In the genomic region with DNA sequence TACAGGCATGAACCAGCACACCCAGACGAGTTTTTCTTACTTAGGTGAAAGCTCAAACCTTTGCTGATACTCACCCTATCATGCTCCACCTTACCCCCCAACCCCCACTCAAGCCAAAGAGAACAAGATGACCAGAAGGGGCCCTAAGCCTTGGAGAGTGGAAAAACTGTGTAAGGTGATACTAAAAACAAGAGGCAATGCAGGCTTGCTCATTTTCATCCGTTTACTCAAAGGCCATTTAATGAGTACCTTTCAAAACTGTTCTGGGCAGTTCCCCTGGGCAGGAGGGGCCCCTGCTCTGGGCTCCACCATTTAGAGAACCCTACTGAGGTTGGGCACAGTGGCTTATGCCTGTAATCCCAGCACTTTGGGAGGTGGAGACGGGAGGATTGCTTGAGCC, we compare ENCODE assay signal across 25 cellular contexts. TPM values are rescaled to one million over a fixed set of nuclear protein-coding genes. Genes with fewer than 3 reads are reported as not detected.
"Had no signal": no experiment of that assay in that cellular context is flagged by ENCODE, and none has a peak within 500 bp of the region (broad histone marks: within the 10 kb centered on the region; RNA-seq: fewer than 3 reads in every experiment).

No MANE protein-coding gene starts in this region.

- H3K27ac Mint-ChIP-seq: activated CD4-positive, alpha-beta T cell treated with anti-CD3 and anti-CD28 coated beads, Interleukin-2, amount 10 ng/mL, durations not matched to agents 7 days and 5 days; activated CD8-positive, alpha-beta memory T cell treated with anti-CD3 and anti-CD28 coated beads, Interleukin-2, amount 10 ng/mL, durations not matched to agents 7 days and 5 days; activated CD8-positive, alpha-beta T cell treated with anti-CD3 and anti-CD28 coated beads for 36 hours; activated naive CD4-positive, alpha-beta T cell treated with anti-CD3 and anti-CD28 coated beads, Interleukin-2, amount 50 U/mL, for 24 hours; activated T-helper 1 cell treated with anti-CD3 and anti-CD28 coated beads, Interleukin-12 subunit alpha, Interleukin-12 subunit beta, Interleukin-2, Interleukin-4 antibody, amounts not matched to agents 30 ng/mL and 10 ng/mL and 1 ng/mL, durations not matched to agents 14 hours and 24 hours and 36 hours; stimulated activated memory B cell treated with anti-CD40 and anti-IgM and Interleukin-4, amounts not matched to agents 10 μg/mL and 1 μg/mL and 100 μg/mL, for 72 hours; T-cell; T-helper 2 cell treated with Interferon-gamma antibody and Interleukin-4, amounts not matched to agents 5 μg/mL and 100 μg/mL, for 36 hours; type B pancreatic cell had no signal

- H3K9me3 Mint-ChIP-seq: activated CD4-positive, alpha-beta T cell treated with anti-CD3 and anti-CD28 coated beads, Interleukin-2, amount 10 ng/mL, durations not matched to agents 7 days and 5 days; activated CD8-positive, alpha-beta T cell treated with anti-CD3 and anti-CD28 coated beads for 36 hours; activated naive CD4-positive, alpha-beta T cell treated with anti-CD3 and anti-CD28 coated beads, Interleukin-2, amount 50 U/mL, for 24 hours; activated T-helper 1 cell treated with anti-CD3 and anti-CD28 coated beads, Interleukin-12 subunit alpha, Interleukin-12 subunit beta, Interleukin-2, Interleukin-4 antibody, amounts not matched to agents 30 ng/mL and 10 ng/mL and 1 ng/mL, durations not matched to agents 14 hours and 24 hours and 36 hours; brain; stimulated activated memory B cell treated with anti-CD40 and anti-IgM and Interleukin-4, amounts not matched to agents 10 μg/mL and 1 μg/mL and 100 μg/mL, for 72 hours; T-cell; T-helper 2 cell treated with Interferon-gamma antibody and Interleukin-4, amounts not matched to agents 5 μg/mL and 100 μg/mL, for 36 hours; type B pancreatic cell had no signal

- H3K4me3 ChIP-seq: gastroesophageal sphincter, psoas muscle, stomach, vagina had no signal

- ATAC-seq: activated CD8-positive, alpha-beta memory T cell treated with anti-CD3 and anti-CD28 coated beads, Interleukin-2, amount 10 ng/mL, durations not matched to agents 7 days and 5 days; activated CD8-positive, alpha-beta T cell treated with anti-CD3 and anti-CD28 coated beads for 36 hours; gastroesophageal sphincter; left ventricle myocardium superior; psoas muscle; right cardiac atrium; stimulated activated memory B cell treated with anti-CD40 and anti-IgM and Interleukin-4, amounts not matched to agents 10 μg/mL and 1 μg/mL and 100 μg/mL, for 72 hours; T-cell had no signal

- H3K27me3 Mint-ChIP-seq: brain, type B pancreatic cell had no signal

- H3K4me1 ChIP-seq: psoas muscle had no signal

- H3K4me3 Mint-ChIP-seq: activated CD4-positive, alpha-beta T cell treated with anti-CD3 and anti-CD28 coated beads, Interleukin-2, amount 10 ng/mL, durations not matched to agents 7 days and 5 days; activated CD8-positive, alpha-beta memory T cell treated with anti-CD3 and anti-CD28 coated beads, Interleukin-2, amount 10 ng/mL, durations not matched to agents 7 days and 5 days; activated CD8-positive, alpha-beta T cell treated with anti-CD3 and anti-CD28 coated beads for 36 hours; activated naive CD4-positive, alpha-beta T cell treated with anti-CD3 and anti-CD28 coated beads, Interleukin-2, amount 50 U/mL, for 24 hours; activated T-helper 1 cell treated with anti-CD3 and anti-CD28 coated beads, Interleukin-12 subunit alpha, Interleukin-12 subunit beta, Interleukin-2, Interleukin-4 antibody, amounts not matched to agents 30 ng/mL and 10 ng/mL and 1 ng/mL, durations not matched to agents 14 hours and 24 hours and 36 hours; stimulated activated memory B cell treated with anti-CD40 and anti-IgM and Interleukin-4, amounts not matched to agents 10 μg/mL and 1 μg/mL and 100 μg/mL, for 72 hours; T-cell; T-helper 2 cell treated with Interferon-gamma antibody and Interleukin-4, amounts not matched to agents 5 μg/mL and 100 μg/mL, for 36 hours; type B pancreatic cell had no signal

- H3K36me3 Mint-ChIP-seq: activated CD8-positive, alpha-beta memory T cell treated with anti-CD3 and anti-CD28 coated beads, Interleukin-2, amount 10 ng/mL, durations not matched to agents 7 days and 5 days; activated naive CD4-positive, alpha-beta T cell treated with anti-CD3 and anti-CD28 coated beads, Interleukin-2, amount 50 U/mL, for 24 hours; stimulated activated memory B cell treated with anti-CD40 and anti-IgM and Interleukin-4, amounts not matched to agents 10 μg/mL and 1 μg/mL and 100 μg/mL, for 72 hours; T-cell had no signal

- H3K27me3 ChIP-seq: gastroesophageal sphincter, stomach, vagina had no signal

- DNase-seq: activated CD4-positive, alpha-beta T cell treated with anti-CD3 and anti-CD28 coated beads, Interleukin-2, amount 10 ng/mL, durations not matched to agents 7 days and 5 days; activated CD4-positive, CD25-positive, alpha-beta regulatory T cell treated with anti-CD3 and anti-CD28 coated beads, Interleukin-2, amount 50 U/mL, for 72 hours; activated CD8-positive, alpha-beta memory T cell treated with anti-CD3 and anti-CD28 coated beads, Interleukin-2, amount 10 ng/mL, durations not matched to agents 7 days and 5 days; activated CD8-positive, alpha-beta T cell treated with anti-CD3 and anti-CD28 coated beads for 36 hours; activated gamma-delta T cell; activated T-cell treated with anti-CD3 and anti-CD28 coated beads for 4 hours; aorta; caudate nucleus; head of caudate nucleus; left ventricle myocardium superior; mammary epithelial cell; psoas muscle; stimulated activated CD4-positive, alpha-beta T cell treated with anti-CD3 and anti-CD28 coated beads, Interleukin-2, amount 100 ng/mL, for 24 hours; stomach; T-cell had no signal

- H3K9me3 ChIP-seq: gastroesophageal sphincter, psoas muscle, stomach, vagina had no signal

- H3K27ac ChIP-seq: gastroesophageal sphincter, psoas muscle, stomach, vagina, VCaP had no signal

- H3K4me1 Mint-ChIP-seq: activated CD4-positive, alpha-beta T cell treated with anti-CD3 and anti-CD28 coated beads, Interleukin-2, amount 10 ng/mL, durations not matched to agents 7 days and 5 days; activated CD8-positive, alpha-beta memory T cell treated with anti-CD3 and anti-CD28 coated beads, Interleukin-2, amount 10 ng/mL, durations not matched to agents 7 days and 5 days; activated naive CD4-positive, alpha-beta T cell treated with anti-CD3 and anti-CD28 coated beads, Interleukin-2, amount 50 U/mL, for 24 hours; stimulated activated memory B cell treated with anti-CD40 and anti-IgM and Interleukin-4, amounts not matched to agents 10 μg/mL and 1 μg/mL and 100 μg/mL, for 72 hours; T-cell had no signal

RNA-seq across cellular contexts. Expression of gene LTK, which starts 52.1 kb away (rescaled TPM):
- total RNA-seq: mammary epithelial cell had no signal
- polyA plus RNA-seq: mammary epithelial cell had no signal
